In genomic region chr3:141051641-141052569, GRCh38 we compare ENCODE assay signal across 9 cellular contexts. TPM values are rescaled to one million over a fixed set of nuclear protein-coding genes. Genes with fewer than 3 reads are reported as not detected.
DNase-seq lines count a peak whose midpoint lies in the region; ATAC-seq and TF ChIP-seq lines count a peak whose summit lies in the region.
"Had no signal": no experiment of that assay in that cellular context is flagged by ENCODE, and none has a peak within 500 bp of the region (broad histone marks: within the 10 kb centered on the region; RNA-seq: fewer than 3 reads in every experiment).

No MANE protein-coding gene starts in this region.

- peaks cover 29% of the 10 kb centered on the region for H3K27me3 Mint-ChIP-seq in GM23338 (ENCODE audit: insufficient read depth, low read depth, poor library complexity)

- peak; percentile 47 for ATAC-seq in GM23338
- ATAC-seq in left cardiac atrium, result peak; percentile 53 to 62
- ATAC-seq in GM18519 (IDR thresholded peaks at IDR 0.05; ENCODE audit: low FRiP score, unreplicated experiment), result no peak
- ATAC-seq in GM18498 (IDR thresholded peaks at IDR 0.05; ENCODE audit: unreplicated experiment), result no peak

- POLR2A ChIA-PET in SK-N-SH (lab: Yijun Ruan, JAX), result interaction anchor here (0.6 to 2.4 kb wide), 7 partner anchors 12 to 110 kb away, joined by 3 to 10 read pairs (median 3); no protein-coding TSS in a partner anchor

- no peak overlapping the region for H3K27ac Mint-ChIP-seq in GM23338

- H3K27me3 ChIP-seq in GM23338 (ENCODE audit: insufficient read depth) (peaks cover 42% of the 10 kb centered on the region), SK-N-SH (ENCODE audit: insufficient read depth) (peaks cover 22% of the 10 kb centered on the region), sigmoid colon (peaks cover 9 to 58% (median 44%) of the 10 kb centered on the region in 3 donors)

- no peak for TF ChIP-seq EP300 in SK-N-SH (IDR thresholded peaks at IDR 0.05; ENCODE audit: borderline replicate concordance in 1 of 2, low read depth in 1 of 2, low read length in 1 of 2)
- TF ChIP-seq EP300 in sigmoid colon (IDR thresholded peaks at IDR 0.05), result no peak

- H3K4me1 Mint-ChIP-seq in GM23338, result peaks cover 23% of the 10 kb centered on the region

- H3K36me3 Mint-ChIP-seq in GM23338 (ENCODE audit: low read depth), result no peaks in the 10 kb centered on the region; the same call in 2 of the 3 replicates

- TF ChIP-seq RAD21 in SK-N-SH (IDR thresholded peaks at IDR 0.05; ENCODE audit: low read length), result peak; percentile 11; the same call in 1 of the 2 replicates

- CTCF ChIA-PET in SK-N-SH (lab: Yijun Ruan, JAX), result interaction anchor here (0.6 to 6.5 kb wide), 40 partner anchors 9 to 403 kb away, joined by 3 to 77 read pairs (median 6); partner anchors contain the start of gene PXYLP1

- H3K9me3 ChIP-seq in SK-N-SH (no peaks in the 10 kb centered on the region), sigmoid colon (no peaks in the 10 kb centered on the region)

- H2AFZ ChIP-seq in GM23338 (peak overlapping the region; percentile 94), SK-N-SH (ENCODE audit: low read depth) (no peak overlapping the region)

- H3K9me2 ChIP-seq in GM23338 (ENCODE audit: insufficient read depth), result no peaks in the 10 kb centered on the region
- no peaks in the 10 kb centered on the region for H3K9me2 ChIP-seq in SK-N-SH

- no peak overlapping the region for H3K9ac ChIP-seq in SK-N-SH
- H3K9ac ChIP-seq: KMS-11 had no signal

- no peaks in the 10 kb centered on the region for H3K36me3 ChIP-seq in GM23338 (ENCODE audit: insufficient read depth)
- no peaks in the 10 kb centered on the region for H3K36me3 ChIP-seq in SK-N-SH (replicated peaks in 1 of 2; ENCODE audit: control insufficient read depth in 1 of 2, insufficient read depth in 2 of 2, low read length in 1 of 2)
- no peaks in the 10 kb centered on the region for H3K36me3 ChIP-seq in sigmoid colon

- H3K4me1 ChIP-seq in GM23338 (ENCODE audit: insufficient read depth) (peaks cover 3% of the 10 kb centered on the region; the same call in 1 of the 2 replicates), SK-N-SH (ENCODE audit: control insufficient read depth in 1 of 2, insufficient read depth in 2 of 2, low read depth in 1 of 2, low read length in 1 of 2) (peaks cover 0 to 14% of the 10 kb centered on the region in 2 experiments; a peak in 2 of 4 replicates), sigmoid colon (peaks cover 0 to 28% (median 26%) of the 10 kb centered on the region in 4 donors)

- peak; percentile 73 for DNase-seq in GM23338 (ENCODE audit: low spot score)
- peak; percentile 88 for DNase-seq in SK-N-SH
- DNase-seq in left cardiac atrium, result no peak
- DNase-seq in sigmoid colon, result no peak
- DNase-seq in mucosa of gallbladder (ENCODE audit: low spot score), result no peak
- DNase-seq in activated CD8-positive, alpha-beta memory T cell treated with anti-CD3 and anti-CD28 coated beads for 24 hours, result no peak

- H3K9me3 Mint-ChIP-seq in GM23338, result no peaks in the 10 kb centered on the region; the same call in 2 of the 3 replicates

- H3K27ac ChIP-seq in GM23338 (ENCODE audit: low read depth), result no peak overlapping the region
- peak overlapping the region in 1 of 2 experiments; percentile 50; a peak in 2 of 4 replicates for H3K27ac ChIP-seq in SK-N-SH (ENCODE audit: low read depth in 2 of 2, low read length in 1 of 2)
- H3K27ac ChIP-seq in sigmoid colon, result peak overlapping the region in 3 of 4 donors; percentile 10 to 37 (median 10)
- H3K27ac ChIP-seq: KMS-11 had no signal

- H4K20me1 ChIP-seq in GM23338 (replicated peaks; ENCODE audit: insufficient read depth) (no peaks in the 10 kb centered on the region; the same call in 1 of the 2 replicates), SK-N-SH (ENCODE audit: insufficient read depth) (no peaks in the 10 kb centered on the region)

- intact Hi-C loops in left cardiac atrium (cut with DNase I) (loop anchor here (2.0 to 10.0 kb wide), 3 partner anchors 53 to 141 kb away; no protein-coding TSS in a partner anchor), sigmoid colon (cut with DNase I) (no loop called here)

- H3K4me2 ChIP-seq in GM23338 (peak overlapping the region; percentile 100), SK-N-SH (peak overlapping the region; percentile 62; the same call in 1 of the 2 replicates)
- H3K4me2 ChIP-seq: KMS-11 had no signal

- peak overlapping the region; percentile 93 for H3K4me3 Mint-ChIP-seq in GM23338

- 2% methylated on average over 17 of the region's 64 CpGs for WGBS in SK-N-SH (ENCODE audit: low lambda C conversion rate)
- WGBS in sigmoid colon, 2 donors, result 2 to 6% methylated on average over 64 of the region's 64 CpGs

- no peak for TF ChIP-seq POLR2A in sigmoid colon (IDR thresholded peaks at IDR 0.05)

- H3K4me3 ChIP-seq in GM23338 (peak overlapping the region; percentile 99), SK-N-SH (ENCODE audit: low read depth in 2 of 2, low read length in 1 of 2) (peak overlapping the region; percentile 23 to 49; a peak in 3 of 4 replicates), sigmoid colon (peak overlapping the region; percentile 1 to 57 (median 44))

- peaks cover 13% of the 10 kb centered on the region; the same call in 1 of the 2 replicates for H3F3A ChIP-seq in GM23338 (replicated peaks; ENCODE audit: low read depth)
- no peaks in the 10 kb centered on the region for H3F3A ChIP-seq in SK-N-SH (replicated peaks; ENCODE audit: insufficient read depth)

- TF ChIP-seq CTCF in GM23338 (conservative IDR thresholded peaks at IDR 0.05; ENCODE audit: low read depth in 2 of 2), result peak; percentile 45 to 57
- no peak for TF ChIP-seq CTCF in SK-N-SH (IDR thresholded peaks at IDR 0.05)
- no peak for TF ChIP-seq CTCF in sigmoid colon (IDR thresholded peaks at IDR 0.05)

- H3K79me2 ChIP-seq in GM23338 (replicated peaks; ENCODE audit: insufficient read depth), result peaks cover 25% of the 10 kb centered on the region
- H3K79me2 ChIP-seq in SK-N-SH (ENCODE audit: insufficient read depth), result no peaks in the 10 kb centered on the region

TF ChIP-seq in SK-N-SH, 30 proteins besides CTCF, POLR2A, EP300 and RAD21 (continues in another document):
- TF ChIP-seq TEAD4 (IDR thresholded peaks at IDR 0.05; ENCODE audit: borderline replicate concordance, insufficient read depth), result no peak
- no peak for TF ChIP-seq CHD2 (IDR thresholded peaks at IDR 0.05; ENCODE audit: low read length, partially characterized antibody)
- no peak for TF ChIP-seq REST (IDR thresholded peaks at IDR 0.05; ENCODE audit: low read depth, low read length)
- TF ChIP-seq USF2 (IDR thresholded peaks at IDR 0.05; ENCODE audit: borderline replicate concordance, low read depth, low read length), result no peak
- no peak for TF ChIP-seq FOSL2 (IDR thresholded peaks at IDR 0.05; ENCODE audit: borderline replicate concordance, low read depth)
- no peak for TF ChIP-seq EZH2phosphoT487 (IDR thresholded peaks at IDR 0.05; ENCODE audit: borderline replicate concordance, low read depth)
- TF ChIP-seq, protein P1, sequence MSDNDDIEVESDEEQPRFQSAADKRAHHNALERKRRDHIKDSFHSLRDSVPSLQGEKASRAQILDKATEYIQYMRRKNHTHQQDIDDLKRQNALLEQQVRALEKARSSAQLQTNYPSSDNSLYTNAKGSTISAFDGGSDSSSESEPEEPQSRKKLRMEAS (IDR thresholded peaks at IDR 0.05; ENCODE audit: low read depth), result no peak
- TF ChIP-seq USF1 (IDR thresholded peaks at IDR 0.05; ENCODE audit: borderline replicate concordance, low read depth), result no peak

RNA-seq across cellular contexts. Expression of gene SPSB4, which starts 0.8 kb away (rescaled TPM):
- 20.1 and 25.9 TPM in 2 replicates for total RNA-seq in GM23338 (2014; rRNA removed; shearing (Covaris generic))
- polyA plus RNA-seq in GM23338 (2016; fragmentation: Nextera tagmentation; extraction: Ambion mirVana) (6.6 and 6.7 TPM in 2 replicates), SK-N-SH (2012; rRNA removed) (0.10 and 0.21 TPM in 2 replicates), sigmoid colon (under 1 TPM in 2 of 3 donors, not detected in 1; 0.10 to 0.60 TPM)
- 0.15 and 0.30 TPM in 2 replicates for polyA plus RNA-seq in SK-N-SH (2012; cell fraction: cytosol; rRNA removed)
- 0.04 and 0.07 TPM in 2 replicates for polyA plus RNA-seq in SK-N-SH (2012; cell fraction: nucleus; rRNA removed)
- total RNA-seq in left cardiac atrium (1 to 10 TPM; 3.0 to 6.9 TPM), sigmoid colon (1 to 10 TPM in 2 of 4 donors, under 1 TPM in 2; 0.16 to 1.4 (median 0.67) TPM), mucosa of gallbladder (0.29 TPM)

Comparison
In these comparisons a context has a peak if more than half of its experiments do, and no peak if none do; other contexts are left out.
1. ATAC-seq: peak in GM23338 (single experiment) and left cardiac atrium (2 of 2); none in GM18519 (single experiment) and GM18498 (single experiment).
2. DNase-seq: peak in GM23338 (single experiment) and SK-N-SH (single experiment); none in left cardiac atrium (single experiment), sigmoid colon (single experiment), mucosa of gallbladder (single experiment) and activated CD8-positive, alpha-beta memory T cell treated with anti-CD3 and anti-CD28 coated beads for 24 hours (single experiment).
3. H3K4me3 ChIP-seq: peak in every context shown above with its lines; median percentile 99 in GM23338; 44 in sigmoid colon; 36 in SK-N-SH.
4. CTCF ChIP-seq: peak in GM23338 (2 of 2); none in SK-N-SH (single experiment) and sigmoid colon (0 of 4).